ENCODE assay signal across 8 cellular contexts in genomic region chrX:12974217-12974796, GRCh38. TPM values are rescaled to one million over a fixed set of nuclear protein-coding genes. Genes with fewer than 3 reads are reported as not detected.
DNase-seq lines count a peak whose midpoint lies in the region; ATAC-seq, FAIRE-seq and TF ChIP-seq lines count a peak whose summit lies in the region.

No MANE protein-coding gene starts in this region.

- TF ChIP-seq CTCF in DOHH2 (IDR thresholded peaks at IDR 0.05; ENCODE audit: low read depth, low read length, poor library complexity, severe bottlenecking) (no peak), activated B cell treated with CpG ODN at 0.5 μM for 24 hours (IDR thresholded peaks at IDR 0.05) (no peak)

- peaks cover 64% of the 10 kb centered on the region for H3K4me1 ChIP-seq in DOHH2 (ENCODE audit: control insufficient read depth, low read length)
- H3K4me1 ChIP-seq in subcutaneous abdominal adipose tissue (ENCODE audit: control insufficient read depth in 5 of 5, insufficient read depth in 5 of 5, low read length in 5 of 5), result peaks cover 7 to 52% (median 18%) of the 10 kb centered on the region in 5 donors

- peak overlapping the region; percentile 92 for H3K4me2 ChIP-seq in DOHH2 (ENCODE audit: low read length)

- intact Hi-C loops in activated B cell treated with CpG ODN at 0.5 μM for 24 hours (cut with micrococcal nuclease), result loop anchor here (10.0 kb wide), 1 partner anchor 370 kb away; no protein-coding TSS in a partner anchor

- H3K79me2 ChIP-seq in DOHH2 (ENCODE audit: control insufficient read depth, low read length), result peaks cover 43% of the 10 kb centered on the region

- H3K36me3 ChIP-seq in DOHH2 (ENCODE audit: control insufficient read depth, low read length) (peaks cover 27% of the 10 kb centered on the region), KOPT-K1 (ENCODE audit: insufficient read depth, low read length) (peaks cover 30% of the 10 kb centered on the region), subcutaneous abdominal adipose tissue (ENCODE audit: control insufficient read depth in 5 of 5, insufficient read depth in 5 of 5, low read length in 5 of 5) (peaks cover 0 to 5% (median 0%) of the 10 kb centered on the region in 5 donors)

- ATAC-seq in activated B cell treated with CpG ODN at 0.5 μM for 24 hours (ENCODE audit: low read depth) (peak; percentile 8), memory B cell (ENCODE audit: low read depth) (peak; percentile 8), HG03159 (IDR thresholded peaks at IDR 0.05; ENCODE audit: unreplicated experiment) (no peak)
- ATAC-seq in effector memory CD8-positive, alpha-beta T cell (replicated peaks), result peak; percentile 14

- H3K27ac Mint-ChIP-seq in activated B cell treated with CpG ODN at 0.5 μM for 24 hours (peak overlapping the region; percentile 97), memory B cell (peak overlapping the region; percentile 93)
- H3K27ac Mint-ChIP-seq in effector memory CD8-positive, alpha-beta T cell, result peak overlapping the region; percentile 98 to 99

- no peaks in the 10 kb centered on the region for H3K27me3 ChIP-seq in DOHH2 (ENCODE audit: control insufficient read depth, low read length)
- H3K27me3 ChIP-seq in subcutaneous abdominal adipose tissue (ENCODE audit: control insufficient read depth in 5 of 5, insufficient read depth in 4 of 5, low read length in 5 of 5), result peaks cover 0 to 3% (median 0%) of the 10 kb centered on the region in 5 donors

- no peak for DNase-seq in activated B cell treated with CpG ODN at 0.5 μM for 24 hours
- DNase-seq in effector memory CD8-positive, alpha-beta T cell, result no peak
- DNase-seq in memory B cell (ENCODE audit: low spot score in 2 of 2), result no peak
- DNase-seq in frontal cortex (ENCODE audit: low spot score in 2 of 2), result no peak

- no peaks in the 10 kb centered on the region for H3K9me3 ChIP-seq in DOHH2 (ENCODE audit: control insufficient read depth, insufficient read depth, low read length)
- H3K9me3 ChIP-seq in KOPT-K1 (ENCODE audit: insufficient read depth, low read length, poor library complexity, severe bottlenecking), result no peaks in the 10 kb centered on the region
- H3K9me3 ChIP-seq in subcutaneous abdominal adipose tissue (ENCODE audit: control insufficient read depth in 5 of 5, low read length in 5 of 5), result peaks cover 0 to 3% (median 0%) of the 10 kb centered on the region in 5 donors

- H3K27me3 Mint-ChIP-seq in activated B cell treated with CpG ODN at 0.5 μM for 24 hours (no peaks in the 10 kb centered on the region), memory B cell (no peaks in the 10 kb centered on the region)
- H3K27me3 Mint-ChIP-seq in effector memory CD8-positive, alpha-beta T cell, result no peaks in the 10 kb centered on the region

- H3K9me2 ChIP-seq in DOHH2 (replicated peaks; ENCODE audit: control insufficient read depth, low read length), result no peaks in the 10 kb centered on the region

- peaks cover 37% of the 10 kb centered on the region for H3K36me3 Mint-ChIP-seq in activated B cell treated with CpG ODN at 0.5 μM for 24 hours (ENCODE audit: low read depth)
- H3K36me3 Mint-ChIP-seq in effector memory CD8-positive, alpha-beta T cell (ENCODE audit: insufficient read depth), result peaks cover 77% of the 10 kb centered on the region
- peaks cover 13% of the 10 kb centered on the region for H3K36me3 Mint-ChIP-seq in memory B cell

- peak overlapping the region in 4 of 5 donors; percentile 86 to 93 (median 87) for H3K9ac ChIP-seq in subcutaneous abdominal adipose tissue (ENCODE audit: low read length in 5 of 5)

- H3K27ac ChIP-seq in DOHH2 (ENCODE audit: low read depth, low read length) (peak overlapping the region; percentile 99), KOPT-K1 (ENCODE audit: low read depth, low read length, poor library complexity, severe bottlenecking) (peak overlapping the region; percentile 100), subcutaneous abdominal adipose tissue (ENCODE audit: low read depth, low read length) (peak overlapping the region; percentile 87)

- no peaks in the 10 kb centered on the region for H4K20me1 ChIP-seq in DOHH2 (ENCODE audit: control insufficient read depth, insufficient read depth, low read depth, low read length)

- no peak for FAIRE-seq in frontal cortex (lab: Jason Lieb, UNC)

- peaks cover 57% of the 10 kb centered on the region for H3F3A ChIP-seq in DOHH2 (ENCODE audit: control insufficient read depth, insufficient read depth)

- H3K9me3 Mint-ChIP-seq in activated B cell treated with CpG ODN at 0.5 μM for 24 hours (no peaks in the 10 kb centered on the region), memory B cell (no peaks in the 10 kb centered on the region)
- no peaks in the 10 kb centered on the region for H3K9me3 Mint-ChIP-seq in effector memory CD8-positive, alpha-beta T cell

- H3K4me3 ChIP-seq in DOHH2 (ENCODE audit: low read length), result peak overlapping the region; percentile 93
- H3K4me3 ChIP-seq in subcutaneous abdominal adipose tissue (ENCODE audit: low read depth in 1 of 5, low read length in 5 of 5), result peak overlapping the region; percentile 83 to 94 (median 92)

- H3K4me1 Mint-ChIP-seq in activated B cell treated with CpG ODN at 0.5 μM for 24 hours (peaks cover 54% of the 10 kb centered on the region), memory B cell (peaks cover 30% of the 10 kb centered on the region)
- H3K4me1 Mint-ChIP-seq in effector memory CD8-positive, alpha-beta T cell (ENCODE audit: low read depth in 2 of 2), result peaks cover 28 to 36% of the 10 kb centered on the region in 2 donors

- H3K4me3 Mint-ChIP-seq in activated B cell treated with CpG ODN at 0.5 μM for 24 hours (peak overlapping the region; percentile 94), memory B cell (peak overlapping the region; percentile 99)
- H3K4me3 Mint-ChIP-seq in effector memory CD8-positive, alpha-beta T cell, result peak overlapping the region; percentile 94 to 98

- CTCF ChIA-PET in activated B cell treated with CpG ODN at 0.5 μM for 24 hours (lab: Charles Lee), result interaction anchor here (0.9 to 8.0 kb wide), 8 partner anchors 18 to 160 kb away, joined by 3 to 54 read pairs (median 14); no protein-coding TSS in a partner anchor

- POLR2A ChIA-PET in activated B cell treated with CpG ODN at 0.5 μM for 24 hours (lab: Charles Lee), result interaction anchor here (0.5 to 20.9 kb wide), 23 partner anchors 9 to 779 kb away, joined by 3 to 931 read pairs (median 5); partner anchors contain the start of genes OFD1, TCEANC and TRAPPC2

RNA-seq across cellular contexts. Expression of gene TMSB4X, which starts 0.6 kb away (rescaled TPM):
- total RNA-seq in activated B cell treated with CpG ODN at 0.5 μM for 24 hours, result 5,922 and 6,273 TPM in 2 replicates
- 5,673 TPM for total RNA-seq in frontal cortex
